In genomic region chr22:49613871-49614270, GRCh38 we compare ENCODE assay signal across 26 cellular contexts.
"Had no signal": no experiment of that assay in that cellular context is flagged by ENCODE, and none has a peak within 500 bp of the region (broad histone marks: within the 10 kb centered on the region; RNA-seq: fewer than 3 reads in every experiment).

No MANE protein-coding gene starts in this region.

- H3K4me3 Mint-ChIP-seq: natural killer cell; nephron progenitor cell; neural progenitor cell; stimulated activated naive B cell treated with anti-CD40 and anti-IgM and Interleukin-4, amounts not matched to agents 10 μg/mL and 1 μg/mL and 100 μg/mL, for 72 hours; type B pancreatic cell had no signal

- H3K27me3 ChIP-seq: heart left ventricle, hepatocyte, neural progenitor cell, ovary, right atrium auricular region, right lobe of liver, testis, thyroid gland, vagina had no signal

- H3K9me3 Mint-ChIP-seq: natural killer cell had no signal

- ATAC-seq: heart left ventricle; left ventricle myocardium superior; lower lobe of right lung; natural killer cell; right lobe of liver; stimulated activated naive B cell treated with anti-CD40 and anti-IgM and Interleukin-4, amounts not matched to agents 10 μg/mL and 1 μg/mL and 100 μg/mL, for 72 hours; stimulated activated naive CD8-positive, alpha-beta T cell treated with anti-CD3 and anti-CD28 coated beads, Interleukin-15, Interleukin-2, amounts not matched to agents 100 U/mL and 50 U/mL, for 24 hours had no signal

- H3K36me3 Mint-ChIP-seq: natural killer cell, neural progenitor cell, type B pancreatic cell had no signal

- H3K27me3 Mint-ChIP-seq: naive B cell; stimulated activated naive B cell treated with anti-CD40 and anti-IgM and Interleukin-4, amounts not matched to agents 10 μg/mL and 1 μg/mL and 100 μg/mL, for 72 hours had no signal

- H3K27ac Mint-ChIP-seq: natural killer cell; nephron progenitor cell; progenitor cell of endocrine pancreas; stimulated activated naive B cell treated with anti-CD40 and anti-IgM and Interleukin-4, amounts not matched to agents 10 μg/mL and 1 μg/mL and 100 μg/mL, for 72 hours; type B pancreatic cell had no signal

- H3K36me3 ChIP-seq: heart left ventricle, lower lobe of right lung, neural progenitor cell, ovary, right atrium auricular region, right lobe of liver, stomach, thyroid gland, vagina had no signal

- H3K4me1 ChIP-seq: heart left ventricle, lower lobe of right lung, neural progenitor cell, right atrium auricular region, right lobe of liver, stomach, testis, thyroid gland, vagina had no signal

- H3K4me1 Mint-ChIP-seq: neural progenitor cell; stimulated activated naive B cell treated with anti-CD40 and anti-IgM and Interleukin-4, amounts not matched to agents 10 μg/mL and 1 μg/mL and 100 μg/mL, for 72 hours had no signal

- H3K27ac ChIP-seq: heart left ventricle, hepatocyte, lower lobe of right lung, neural progenitor cell, ovary, right atrium auricular region, right lobe of liver, stomach, testis, thyroid gland, vagina had no signal

- DNase-seq: left ventricle myocardium superior; lower lobe of right lung; mammary epithelial cell; mesenchymal stem cell; naive B cell; natural killer cell; nephron progenitor cell; stimulated activated CD4-positive, alpha-beta T cell treated with anti-CD3 and anti-CD28 coated beads, Interleukin-12 subunit alpha, Interleukin-12 subunit beta, amount 100 ng/mL, for 4 hours; stimulated activated CD4-positive, alpha-beta T cell treated with anti-CD3 and anti-CD28 coated beads, Interleukin-15, amount 100 ng/mL, for 24 hours; stimulated activated CD4-positive, alpha-beta T cell treated with anti-CD3 and anti-CD28 coated beads, Interleukin-2, amount 100 ng/mL, for 24 hours; stimulated activated CD4-positive, alpha-beta T cell treated with anti-CD3 and anti-CD28 coated beads, Interleukin-4, amount 100 ng/mL, for 1 hour; stimulated activated naive B cell treated with anti-CD40 and anti-IgM and Interleukin-4, amounts not matched to agents 10 μg/mL and 1 μg/mL and 100 μg/mL, for 72 hours; stimulated activated naive CD8-positive, alpha-beta T cell treated with anti-CD3 and anti-CD28 coated beads, Interleukin-15, Interleukin-2, amounts not matched to agents 100 U/mL and 50 U/mL, for 24 hours; stomach; testis; thyroid gland had no signal

- H3K9me3 ChIP-seq: right lobe of liver, testis, thyroid gland, vagina had no signal

- H3K4me3 ChIP-seq: heart left ventricle, hepatocyte, lower lobe of right lung, neural progenitor cell, ovary, right atrium auricular region, right lobe of liver, smooth muscle cell, stomach, testis, thyroid gland, vagina had no signal
